Comparison of ENCODE assay signal across 22 cellular contexts in the genomic region with DNA sequence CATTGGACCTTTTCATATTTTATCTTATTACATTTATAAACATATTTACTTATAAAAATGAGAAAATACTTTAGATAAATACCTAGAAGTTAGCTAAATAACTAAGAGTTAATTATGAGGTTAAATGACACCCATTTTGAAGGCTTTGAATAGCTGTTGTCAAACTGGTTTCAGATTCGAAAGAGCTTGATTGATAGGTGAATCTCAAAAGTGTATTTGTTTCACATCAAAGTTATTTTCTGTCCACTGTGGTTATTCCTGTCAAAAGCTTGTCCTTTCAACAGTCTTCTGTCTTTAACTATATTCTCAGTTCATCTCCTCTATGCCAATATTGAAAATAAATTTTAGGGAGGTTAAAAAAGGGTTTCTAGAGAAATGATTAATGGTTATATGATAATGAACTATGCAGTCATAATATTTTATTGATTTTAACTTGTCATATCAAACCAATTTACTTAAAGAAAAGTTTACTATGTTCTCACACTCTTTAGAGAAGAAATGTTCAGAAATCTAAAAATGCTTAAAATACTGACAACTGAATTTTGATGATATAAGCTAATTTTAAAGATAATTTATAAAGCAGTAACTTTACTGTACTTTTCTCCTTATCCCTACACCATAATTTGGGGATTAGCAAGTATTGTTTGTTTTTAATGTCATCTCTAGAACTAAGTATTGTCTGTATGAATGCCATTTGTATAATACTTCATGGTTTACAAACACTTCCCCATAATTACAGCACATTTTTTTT.
"Had no signal": no experiment of that assay in that cellular context is flagged by ENCODE, and none has a peak within 500 bp of the region (broad histone marks: within the 10 kb centered on the region; RNA-seq: fewer than 3 reads in every experiment).

No MANE protein-coding gene starts in this region.

- H3K36me3 ChIP-seq: MG63 had no signal

- ATAC-seq: activated T-helper 17 cell treated with anti-CD3 and anti-CD28 coated beads, Interleukin-2, amount 50 U/mL, for 72 hours; T-helper 17 cell; WTC11 had no signal

- H3K4me3 ChIP-seq: MG63 had no signal

- H3K27me3 ChIP-seq: MG63 had no signal

- H3K9me3 ChIP-seq: MG63 had no signal

- DNase-seq: activated CD4-positive, alpha-beta memory T cell treated with anti-CD3 and anti-CD28 coated beads, Interleukin-2, amount 10 ng/mL, durations not matched to agents 7 days and 5 days; activated CD4-positive, alpha-beta T cell treated with anti-CD3 and anti-CD28 coated beads, Interleukin-2, amount 10 ng/mL, durations not matched to agents 7 days and 5 days; activated CD4-positive, CD25-positive, alpha-beta regulatory T cell treated with anti-CD3 and anti-CD28 coated beads, Interleukin-2, amount 50 U/mL, for 72 hours; activated gamma-delta T cell treated with Interleukin-2 at 50 U/mL for 16 hours; activated naive CD4-positive, alpha-beta T cell treated with anti-CD3 and anti-CD28 coated beads, Interleukin-2, amount 10 ng/mL, durations not matched to agents 7 days and 5 days; activated naive CD8-positive, alpha-beta T cell treated with anti-CD3 and anti-CD28 coated beads for 36 hours; activated T-cell treated with anti-CD3 and anti-CD28 coated beads for 4 hours; activated T-cell treated with anti-CD3 and anti-CD28 coated beads, Interleukin-2, amount 50 U/mL, for 48 hours; cerebellar nuclear complex; MG63; NCI-H1105; NCI-H1436; NCI-H1694 treated with DMSO at 0.1 percent for 48 hours; NCI-H2081; NCI-H2171 treated with DMSO at 0.1 percent for 48 hours; NCI-H226; NCI-H526; SIG-M5; T-helper 17 cell; T-helper 9 cell had no signal
